Comparison of ENCODE assay signal across 9 cellular contexts in the genomic region with DNA sequence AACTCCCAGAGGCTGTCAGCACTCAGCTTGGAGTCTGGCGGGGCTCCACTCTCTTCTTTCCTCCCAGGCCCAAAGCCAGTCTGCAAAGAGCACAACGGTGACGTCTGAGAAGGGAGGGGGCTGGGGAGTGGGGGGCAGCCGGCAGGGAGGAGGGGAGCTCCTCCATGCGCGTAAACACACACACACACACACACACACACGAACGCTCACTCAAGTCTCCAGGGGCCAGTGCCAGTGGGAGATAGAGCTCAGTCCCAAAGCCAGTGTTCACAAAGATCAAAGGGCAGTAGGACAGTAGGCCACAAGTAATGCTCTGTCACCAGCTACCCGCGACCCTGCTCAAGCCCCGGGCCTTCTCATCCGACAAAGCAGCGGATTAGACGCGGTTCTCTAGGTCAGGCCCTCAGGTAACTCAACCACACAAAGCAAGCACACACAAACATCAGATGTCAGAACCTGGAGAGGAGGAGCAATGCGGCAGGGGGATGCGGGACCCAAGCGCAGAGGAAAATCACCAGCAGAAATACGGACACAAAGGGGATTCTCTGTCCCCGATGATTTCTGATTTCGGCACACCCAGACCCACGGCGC. TPM values are rescaled to one million over a fixed set of nuclear protein-coding genes. Genes with fewer than 3 reads are reported as not detected.
A peak's percentile ranks its signal among the peaks of the same experiment; 100 is the strongest.
DNase-seq lines count a peak whose midpoint lies in the region; ATAC-seq and TF ChIP-seq lines count a peak whose summit lies in the region.
"Had no signal": no experiment of that assay in that cellular context is flagged by ENCODE, and none has a peak within 500 bp of the region (broad histone marks: within the 10 kb centered on the region; RNA-seq: fewer than 3 reads in every experiment).

No MANE protein-coding gene starts in this region.

- no peak for ATAC-seq in activated naive CD8-positive, alpha-beta T cell treated with anti-CD3 and anti-CD28 coated beads, Interleukin-2, amount 10 ng/mL, durations not matched to agents 7 days and 5 days (ENCODE audit: low read depth)
- ATAC-seq in heart right ventricle (peak; percentile 74 to 97 (median 90)), omental fat pad (ENCODE audit: low FRiP score) (peak; percentile 54), GM21717 (IDR thresholded peaks at IDR 0.05; ENCODE audit: unreplicated experiment) (no peak), GM21528 (IDR thresholded peaks at IDR 0.05; ENCODE audit: low FRiP score, unreplicated experiment) (no peak)

- no peak overlapping the region for H3T11ph ChIP-seq in H9 (ENCODE audit: low read length)

- H2AK5ac ChIP-seq in H9 (ENCODE audit: insufficient read length, low read length): no peak overlapping the region

- H3K36me3 ChIP-seq in heart right ventricle: peaks cover 0 to 3% (median 0%) of the 10 kb centered on the region in 9 donors

- TF ChIP-seq CTCF in H9 (conservative IDR thresholded peaks at IDR 0.05) (no peak), heart right ventricle (IDR thresholded peaks at IDR 0.05) (no peak), omental fat pad (IDR thresholded peaks at IDR 0.05) (no peak)

- peak overlapping the region; percentile 88 for H3K4me2 ChIP-seq in H9 (ENCODE audit: insufficient read depth, insufficient read length, low read length)

- H3K9me3 ChIP-seq in H9 (ENCODE audit: control insufficient read depth, low read depth, low read length) (no peaks in the 10 kb centered on the region), heart right ventricle (no peaks in the 10 kb centered on the region)

- H3K4ac ChIP-seq in H9 (ENCODE audit: low read depth, low read length): no peak overlapping the region

- H3K4me1 ChIP-seq in H9 (ENCODE audit: insufficient read depth, low read length): 0 out of 2 replicates have a peak, but pooled peaks cover 6% of the 10 kb centered on the region
- H3K4me1 ChIP-seq in heart right ventricle: peaks cover 5 to 42% (median 24%) of the 10 kb centered on the region in 9 donors

- H4K20me1 ChIP-seq in H9 (ENCODE audit: control insufficient read depth, insufficient read depth, insufficient read length): no peaks in the 10 kb centered on the region

- no peak overlapping the region for H2AFZ ChIP-seq in H9 (ENCODE audit: low read length)

- peak overlapping the region; percentile 66; the same call in 1 of the 2 replicates for H3K14ac ChIP-seq in H9 (ENCODE audit: insufficient read depth, low read length)

- peak overlapping the region in 2 of 3 experiments; percentile 46 to 89; a peak in 3 of 7 replicates for H3K27ac Mint-ChIP-seq in H9
- H3K27ac Mint-ChIP-seq in activated naive CD8-positive, alpha-beta T cell treated with anti-CD3 and anti-CD28 coated beads, Interleukin-2, amount 10 ng/mL, durations not matched to agents 7 days and 5 days: no peak overlapping the region

- H2BK20ac ChIP-seq in H9 (ENCODE audit: low read depth, low read length, poor library complexity, severe bottlenecking): no peak overlapping the region

- peaks cover 6% of the 10 kb centered on the region for H3K27me3 Mint-ChIP-seq in H9 (ENCODE audit: low read depth)
- peaks cover 19% of the 10 kb centered on the region for H3K27me3 Mint-ChIP-seq in activated naive CD8-positive, alpha-beta T cell treated with anti-CD3 and anti-CD28 coated beads, Interleukin-2, amount 10 ng/mL, durations not matched to agents 7 days and 5 days

- H3K36me3 Mint-ChIP-seq in H9 (ENCODE audit: insufficient read depth in 1 of 3, low read depth in 3 of 3): no peaks in the 10 kb centered on the region
- peaks cover 4% of the 10 kb centered on the region for H3K36me3 Mint-ChIP-seq in activated naive CD8-positive, alpha-beta T cell treated with anti-CD3 and anti-CD28 coated beads, Interleukin-2, amount 10 ng/mL, durations not matched to agents 7 days and 5 days

- H2BK5ac ChIP-seq in H9 (ENCODE audit: insufficient read length, low read length): no peak overlapping the region

- peak overlapping the region; percentile 53 for H3K9ac ChIP-seq in H9 (ENCODE audit: extremely low read depth, insufficient read length, low read length)

- H3K79me2 ChIP-seq in H9 (ENCODE audit: insufficient read depth, low read length): no peaks in the 10 kb centered on the region

- H4K8ac ChIP-seq in H9 (replicated peaks; ENCODE audit: insufficient read length, low read depth, low read length): no peak overlapping the region

- peaks cover 16% of the 10 kb centered on the region for H3K23me2 ChIP-seq in H9 (ENCODE audit: insufficient read length, low read depth, low read length, poor library complexity, severe bottlenecking)

- H3K79me1 ChIP-seq in H9 (ENCODE audit: insufficient read depth, low read depth, low read length, poor library complexity, severe bottlenecking): peaks cover 3% of the 10 kb centered on the region

- H3K4me1 Mint-ChIP-seq in H9: peaks cover 24 to 34% of the 10 kb centered on the region in 2 experiments
- H3K4me1 Mint-ChIP-seq in activated naive CD8-positive, alpha-beta T cell treated with anti-CD3 and anti-CD28 coated beads, Interleukin-2, amount 10 ng/mL, durations not matched to agents 7 days and 5 days: peaks cover 16% of the 10 kb centered on the region

- H3K4me3 Mint-ChIP-seq in H9: peak overlapping the region; percentile 72 to 87
- peak overlapping the region; percentile 31 for H3K4me3 Mint-ChIP-seq in activated naive CD8-positive, alpha-beta T cell treated with anti-CD3 and anti-CD28 coated beads, Interleukin-2, amount 10 ng/mL, durations not matched to agents 7 days and 5 days

- no peak overlapping the region for H4K91ac ChIP-seq in H9 (ENCODE audit: insufficient read length, low read depth, low read length)

- H3K27me3 ChIP-seq in H9 (ENCODE audit: insufficient read depth, low read length): no peaks in the 10 kb centered on the region
- peaks cover 0 to 32% (median 0%) of the 10 kb centered on the region in 7 donors for H3K27me3 ChIP-seq in heart right ventricle

- POLR2A ChIA-PET in activated naive CD8-positive, alpha-beta T cell treated with anti-CD3 and anti-CD28 coated beads, Interleukin-2, amount 10 ng/mL, durations not matched to agents 7 days and 5 days (lab: Charles Lee): no interaction called here

- no CpG with 5 or more reads among the region's 23 CpGs for WGBS in H9 (ENCODE audit: extremely low coverage, insufficient read length, low lambda C conversion rate)
- 2% methylated on average over 23 of the region's 23 CpGs for WGBS in heart right ventricle, 2 donors

- no peak overlapping the region for H2BK15ac ChIP-seq in H9 (ENCODE audit: low read depth, low read length)

- H3K23ac ChIP-seq in H9 (ENCODE audit: insufficient read length, low read depth, low read length): no peak overlapping the region

- DNase-seq in H9 (peak; percentile 56), heart right ventricle (peak; percentile 77 to 85), omental fat pad (ENCODE audit: low spot score) (no peak), activated gamma-delta T cell (lab: John Stamatoyannopoulos, UW) (no peak), NCI-H1048 (lab: John Stamatoyannopoulos, UW) (no peak)
- no peak for DNase-seq in activated naive CD8-positive, alpha-beta T cell treated with anti-CD3 and anti-CD28 coated beads, Interleukin-2, amount 10 ng/mL, durations not matched to agents 7 days and 5 days

- H2BK120ac ChIP-seq in H9 (ENCODE audit: low read depth, low read length, poor library complexity, severe bottlenecking): no peak overlapping the region

- H3K56ac ChIP-seq in H9 (ENCODE audit: insufficient read length, low read depth, low read length): no peak overlapping the region

- H4K5ac ChIP-seq in H9 (ENCODE audit: insufficient read length, low read depth, low read length): no peak overlapping the region

- intact Hi-C loops in heart right ventricle (cut with DNase I): loop anchor here in 1 of 10 donors (5.0 kb wide), 1 partner anchor 140 kb away; no protein-coding TSS in a partner anchor

- H3K4me3 ChIP-seq in heart right ventricle: peak overlapping the region; percentile 57 to 80 (median 70)

- no peak overlapping the region for H3K18ac ChIP-seq in H9 (ENCODE audit: insufficient read length, low read depth, low read length)

- H3K27ac ChIP-seq in H9 (ENCODE audit: insufficient read length, low read depth, low read length) (no peak overlapping the region), heart right ventricle (peak overlapping the region; percentile 77 to 89 (median 85))

- no peak overlapping the region for H2BK12ac ChIP-seq in H9 (ENCODE audit: insufficient read length, low read depth, low read length)

- no peaks in the 10 kb centered on the region for H3K9me3 Mint-ChIP-seq in H9
- H3K9me3 Mint-ChIP-seq in activated naive CD8-positive, alpha-beta T cell treated with anti-CD3 and anti-CD28 coated beads, Interleukin-2, amount 10 ng/mL, durations not matched to agents 7 days and 5 days: no peaks in the 10 kb centered on the region

RNA-seq across cellular contexts. Expression of a gene that starts 19.9 kb away (rescaled TPM):
- total RNA-seq in H9 (2021): 43.9 and 46.8 TPM in 2 replicates
- total RNA-seq in activated naive CD8-positive, alpha-beta T cell treated with anti-CD3 and anti-CD28 coated beads, Interleukin-2, amount 10 ng/mL, durations not matched to agents 7 days and 5 days: 10 to 100 TPM; 18.2 to 19.6 TPM
- 10 to 100 TPM; 44.3 to 62.8 (median 59.1) TPM for total RNA-seq in heart right ventricle
- 10 to 100 TPM in 1 of 2 donors, 1 to 10 TPM in 1; 9.3 to 21.7 TPM for polyA plus RNA-seq in heart right ventricle
- total RNA-seq in omental fat pad: 10 to 100 TPM; 29.3 to 67.4 (median 56.3) TPM

RNA-seq across cellular contexts. Expression of a gene that starts 52.9 kb away (rescaled TPM):
- total RNA-seq in H9 (2021) (not detected in 2 replicates), heart right ventricle (not detected), omental fat pad (not detected)
- not detected for total RNA-seq in activated naive CD8-positive, alpha-beta T cell treated with anti-CD3 and anti-CD28 coated beads, Interleukin-2, amount 10 ng/mL, durations not matched to agents 7 days and 5 days
- not detected for polyA plus RNA-seq in heart right ventricle
- total RNA-seq: LHCN-M2 had no signal

Comparison
In these comparisons a context has a peak if more than half of its experiments do, and no peak if none do; other contexts are left out.
1. DNase-seq: peak in H9 (single experiment) and heart right ventricle (2 of 2); none in activated naive CD8-positive, alpha-beta T cell treated with anti-CD3 and anti-CD28 coated beads, Interleukin-2, amount 10 ng/mL, durations not matched to agents 7 days and 5 days (single experiment), omental fat pad (single experiment), activated gamma-delta T cell (single experiment) and NCI-H1048 (single experiment).
2. ATAC-seq: peak in heart right ventricle (8 of 8) and omental fat pad (single experiment); none in activated naive CD8-positive, alpha-beta T cell treated with anti-CD3 and anti-CD28 coated beads, Interleukin-2, amount 10 ng/mL, durations not matched to agents 7 days and 5 days (single experiment), GM21717 (single experiment) and GM21528 (single experiment).